1 cellular context compared by ENCODE assay signal in genomic region chr12:54106803-54107202, GRCh38.
TF ChIP-seq lines count a peak whose summit lies in the region.

No MANE protein-coding gene starts in this region.

TF ChIP-seq in endothelial cell of umbilical vein, 7 proteins besides CTCF, POLR2A, EP300 and RAD21:
- TF ChIP-seq EZH2 (IDR thresholded peaks at IDR 0.05; ENCODE audit: borderline replicate concordance, low read depth, low read length, severe bottlenecking) = peak; percentile 53
